Comparison of ENCODE assay signal across 8 cellular contexts in the genomic region with DNA sequence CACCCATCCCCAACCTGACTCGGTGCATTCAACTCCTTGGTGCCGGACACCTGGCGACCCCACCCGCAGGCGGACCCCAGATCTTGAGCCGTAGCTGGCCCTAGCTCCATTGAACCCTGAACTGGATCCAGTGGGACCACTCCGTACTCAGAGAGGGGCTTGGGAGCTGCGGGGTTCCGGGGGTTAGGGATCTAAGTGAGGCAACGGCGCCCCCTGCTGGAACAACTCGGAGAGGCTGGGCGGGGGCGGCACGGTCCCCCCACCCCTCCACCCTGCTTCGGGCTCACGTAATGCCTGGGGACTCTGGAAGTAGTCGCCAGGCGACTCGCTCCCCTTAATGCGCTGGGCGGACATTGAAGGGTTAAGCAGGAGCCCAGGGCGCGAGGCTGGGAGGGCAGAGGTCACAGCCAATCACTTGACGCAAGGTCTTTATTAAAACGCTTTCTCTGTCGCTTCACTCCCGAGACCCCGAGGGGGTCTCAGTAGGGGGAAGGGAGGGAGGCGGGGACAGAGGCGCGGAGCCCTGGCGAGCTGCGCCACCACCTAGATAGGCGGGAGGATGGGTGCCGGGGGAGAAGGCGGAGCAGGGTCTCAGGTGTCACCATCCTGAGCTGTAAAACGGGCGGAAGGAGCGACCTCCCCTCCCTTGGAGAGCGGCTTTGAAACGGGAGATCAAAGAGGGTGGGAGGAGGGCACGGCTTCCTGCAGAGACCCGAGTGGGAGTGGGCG. TPM values are rescaled to one million over a fixed set of nuclear protein-coding genes. Genes with fewer than 3 reads are reported as not detected.
DNase-seq lines count a peak whose midpoint lies in the region; ATAC-seq lines count a peak whose summit lies in the region.

No MANE protein-coding gene starts in this region.

- H3K9me3 ChIP-seq in mononuclear cell (ENCODE audit: low read depth, low read length) = no peaks in the 10 kb centered on the region

- DNase-seq in NCI-H2196 (lab: John Stamatoyannopoulos, UW; ENCODE audit: unreplicated experiment) = peak; percentile 71
- DNase-seq in activated CD8-positive, alpha-beta memory T cell treated with anti-CD3 and anti-CD28 coated beads for 24 hours = peak; percentile 89
- peak; percentile 65 for DNase-seq in effector CD4-positive, alpha-beta T cell
- peak; percentile 55 to 70 for DNase-seq in stimulated activated CD8-positive, alpha-beta memory T cell treated with anti-CD3 and anti-CD28 coated beads, Interleukin-2, amount 100 ng/mL, for 48 hours (ENCODE audit: low read depth in 2 of 2)

- peak; percentile 44 for ATAC-seq in GM18909 (IDR thresholded peaks at IDR 0.05; ENCODE audit: poor library complexity, unreplicated experiment)
- no peak for ATAC-seq in HG02973 (IDR thresholded peaks at IDR 0.05; ENCODE audit: unreplicated experiment)
- no peak for ATAC-seq in GM18867 (IDR thresholded peaks at IDR 0.05; ENCODE audit: unreplicated experiment)

- peak overlapping the region; percentile 33 for H3K4me3 ChIP-seq in mononuclear cell (ENCODE audit: low read length)

- H3K4me1 ChIP-seq in mononuclear cell (ENCODE audit: insufficient read depth, low read length) = peaks cover 28% of the 10 kb centered on the region

- peaks cover 42% of the 10 kb centered on the region for H3K27me3 ChIP-seq in mononuclear cell (ENCODE audit: insufficient read depth, low read length)

RNA-seq across cellular contexts. Expression of gene CRABP2, which starts 0.7 kb away (rescaled TPM):
- total RNA-seq in mononuclear cell = 0.42 TPM

RNA-seq across cellular contexts. Expression of gene METTL25B, which starts 22.2 kb away (rescaled TPM):
- 5.0 TPM for total RNA-seq in mononuclear cell

RNA-seq across cellular contexts. Expression of gene ISG20L2, which starts 22.5 kb away (rescaled TPM):
- 36.0 TPM for total RNA-seq in mononuclear cell

RNA-seq across cellular contexts. Expression of gene NES, which starts 28.9 kb away (rescaled TPM):
- not detected for total RNA-seq in mononuclear cell

RNA-seq across cellular contexts. Expression of gene MRPL24, which starts 34.8 kb away (rescaled TPM):
- total RNA-seq in mononuclear cell = 3.9 TPM
